In genomic region chr6:15810618-15811017, GRCh38 we compare ENCODE assay signal across 15 cellular contexts.
DNase-seq lines count a peak whose midpoint lies in the region; ATAC-seq and TF ChIP-seq lines count a peak whose summit lies in the region.
"Had no signal": no experiment of that assay in that cellular context is flagged by ENCODE, and none has a peak within 500 bp of the region (broad histone marks: within the 10 kb centered on the region; RNA-seq: fewer than 3 reads in every experiment).

No MANE protein-coding gene starts in this region.

- no peaks in the 10 kb centered on the region for H3K79me2 ChIP-seq in PC-3 (ENCODE audit: low read length)

- no TSS peak for BruUV-seq in PC-3 (replicated peaks; lab: Mats Ljungman, UMichigan)

- H3K9me3 ChIP-seq in PC-3 (ENCODE audit: low read length): no peaks in the 10 kb centered on the region
- H3K9me3 ChIP-seq: BLaER1 treated with 17β-estradiol and CSF1 and Interleukin-3, amounts not matched to agents 10 nM and 100 nM had no signal

- no peak for ATAC-seq in stimulated activated naive CD8-positive, alpha-beta T cell treated with anti-CD3 and anti-CD28 coated beads, Interleukin-15, Interleukin-2, amounts not matched to agents 100 U/mL and 50 U/mL, for 24 hours
- no peak for ATAC-seq in PC-3
- ATAC-seq: CD8-positive, alpha-beta T cell; GM12878; HepG2 had no signal

- no peaks in the 10 kb centered on the region for H3K9me2 ChIP-seq in PC-3 (replicated peaks; ENCODE audit: low read length)

- H3K4me1 ChIP-seq in PC-3 (ENCODE audit: insufficient read depth, low read length): no peaks in the 10 kb centered on the region

- peaks cover 7% of the 10 kb centered on the region; the same call in 1 of the 2 replicates for H3K27me3 ChIP-seq in PC-3 (ENCODE audit: low read length)
- H3K27me3 ChIP-seq: BLaER1 treated with 17β-estradiol and CSF1 and Interleukin-3, amounts not matched to agents 10 nM and 100 nM had no signal

- H3K4me2 ChIP-seq in PC-3 (ENCODE audit: low read length): no peak overlapping the region
- H3K4me2 ChIP-seq: BLaER1 treated with 17β-estradiol and CSF1 and Interleukin-3, amounts not matched to agents 10 nM and 100 nM had no signal

- no peak overlapping the region for H3K27ac ChIP-seq in PC-3 (ENCODE audit: low read length)
- H3K27ac ChIP-seq: BLaER1 treated with 17β-estradiol and CSF1 and Interleukin-3, amounts not matched to agents 10 nM and 100 nM had no signal

- POLR2A ChIA-PET in PC-3 (lab: Charles Lee; ENCODE audit: unreplicated experiment): no interaction called here

- no peak overlapping the region for H3K9ac ChIP-seq in PC-3 (ENCODE audit: low read length)
- H3K9ac ChIP-seq: BLaER1 treated with 17β-estradiol and CSF1 and Interleukin-3, amounts not matched to agents 10 nM and 100 nM had no signal

- no peak overlapping the region for H3K4me3 ChIP-seq in PC-3 (ENCODE audit: low read length)
- H3K4me3 ChIP-seq: BLaER1 treated with 17β-estradiol and CSF1 and Interleukin-3, amounts not matched to agents 10 nM and 100 nM; GM12878 had no signal

- intact Hi-C loops in PC-3 (cut with micrococcal nuclease): no loop called here

- CTCF ChIA-PET in PC-3 (lab: Charles Lee): no interaction called here

- TF ChIP-seq CTCF in PC-3 (conservative IDR thresholded peaks at IDR 0.05; ENCODE audit: low read depth, low read length): no peak

- H2AFZ ChIP-seq in PC-3 (ENCODE audit: low read length): no peak overlapping the region

- no peaks in the 10 kb centered on the region for H3F3A ChIP-seq in PC-3 (ENCODE audit: low read length, unreplicated experiment)

- no peaks in the 10 kb centered on the region for H4K20me1 ChIP-seq in PC-3 (ENCODE audit: low read length)
- H4K20me1 ChIP-seq: BLaER1 treated with 17β-estradiol and CSF1 and Interleukin-3, amounts not matched to agents 10 nM and 100 nM had no signal

- DNase-seq in NCI-H2107 treated with DMSO at 0.1 percent for 48 hours (lab: John Stamatoyannopoulos, UW; ENCODE audit: unreplicated experiment): peak; percentile 45
- no peak for DNase-seq in NCI-H2107 (lab: John Stamatoyannopoulos, UW)
- peak; percentile 67 for DNase-seq in NCI-H2029 treated with DMSO at 0.1 percent for 48 hours (lab: John Stamatoyannopoulos, UW)
- DNase-seq in NCI-H82 treated with DMSO at 0.1 percent for 48 hours (lab: John Stamatoyannopoulos, UW; ENCODE audit: unreplicated experiment): peak; percentile 62
- peak; percentile 79 for DNase-seq in renal cortical epithelial cell (ENCODE audit: low read depth)
- DNase-seq in stimulated activated naive CD8-positive, alpha-beta T cell treated with anti-CD3 and anti-CD28 coated beads, Interleukin-15, Interleukin-2, amounts not matched to agents 100 U/mL and 50 U/mL, for 24 hours: no peak
- DNase-seq in PC-3: no peak
- DNase-seq: Calu3; CD8-positive, alpha-beta T cell; DMS79 treated with DMSO at 0.1 percent for 48 hours; GF-D8; H9 had no signal

- H3K36me3 ChIP-seq in PC-3 (ENCODE audit: low read depth, low read length): no peaks in the 10 kb centered on the region
- H3K36me3 ChIP-seq: BLaER1 treated with 17β-estradiol and CSF1 and Interleukin-3, amounts not matched to agents 10 nM and 100 nM had no signal

Comparison
In these comparisons a context has a peak if more than half of its experiments do, and no peak if none do; other contexts are left out.
1. DNase-seq: peak in NCI-H2107 treated with DMSO at 0.1 percent for 48 hours (single experiment), NCI-H2029 treated with DMSO at 0.1 percent for 48 hours (single experiment), NCI-H82 treated with DMSO at 0.1 percent for 48 hours (single experiment) and renal cortical epithelial cell (single experiment); none in NCI-H2107 (single experiment), stimulated activated naive CD8-positive, alpha-beta T cell treated with anti-CD3 and anti-CD28 coated beads, Interleukin-15, Interleukin-2, amounts not matched to agents 100 U/mL and 50 U/mL, for 24 hours (single experiment) and PC-3 (single experiment).